In genomic region chr15:34055868-34056595, GRCh38 we compare ENCODE assay signal across 1 cellular context.
TF ChIP-seq lines count a peak whose summit lies in the region.

No MANE protein-coding gene starts in this region.

TF ChIP-seq in H1, 55 proteins besides CTCF, POLR2A, EP300 and RAD21 (continued from another document):
- TF ChIP-seq CHD7 (IDR thresholded peaks at IDR 0.05; ENCODE audit: insufficient replicate concordance, low read length): no peak
- no peak for TF ChIP-seq GTF2F1 (IDR thresholded peaks at IDR 0.05; ENCODE audit: borderline replicate concordance, low read depth, low read length)
- no peak for TF ChIP-seq CEBPB (IDR thresholded peaks at IDR 0.05; ENCODE audit: low read depth, low read length)
- no peak for TF ChIP-seq E2F6 (IDR thresholded peaks at IDR 0.05)
- no peak for TF ChIP-seq RBBP5 (IDR thresholded peaks at IDR 0.05; ENCODE audit: borderline replicate concordance, low read depth, low read length)
- TF ChIP-seq KDM5A (IDR thresholded peaks at IDR 0.05; ENCODE audit: low read length): no peak
- TF ChIP-seq CBX5 (IDR thresholded peaks at IDR 0.05; ENCODE audit: low read depth, low read length): no peak
- TF ChIP-seq TAF7 (optimal IDR thresholded peaks at IDR 0.05; ENCODE audit: borderline replicate concordance, low read depth, low read length): no peak
- TF ChIP-seq RFX5 (IDR thresholded peaks at IDR 0.05; ENCODE audit: borderline replicate concordance, low read depth, low read length): no peak
